Comparison of ENCODE assay signal across 18 cellular contexts in the genomic region with DNA sequence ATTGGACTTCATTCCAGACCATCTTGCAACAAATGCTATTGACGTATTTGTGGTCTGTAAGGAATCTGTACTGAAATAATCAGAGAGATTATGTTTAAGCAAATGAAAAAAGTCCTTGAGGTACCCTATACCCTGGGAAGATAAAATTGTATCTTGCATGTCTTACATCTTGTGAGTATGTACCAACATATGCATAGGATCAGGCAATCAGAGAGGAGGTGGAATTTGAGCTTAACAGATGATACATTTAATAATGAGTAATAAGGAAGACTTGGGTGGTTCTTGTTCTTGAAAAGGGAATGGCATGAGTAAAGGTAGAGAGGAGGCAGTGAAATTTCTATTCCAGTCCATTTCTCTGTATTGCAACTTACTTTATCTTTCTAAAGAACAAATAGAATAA. TPM values are rescaled to one million over a fixed set of nuclear protein-coding genes. Genes with fewer than 3 reads are reported as not detected.
DNase-seq lines count a peak whose midpoint lies in the region; ATAC-seq, FAIRE-seq and TF ChIP-seq lines count a peak whose summit lies in the region.
"Had no signal": no experiment of that assay in that cellular context is flagged by ENCODE, and none has a peak within 500 bp of the region (broad histone marks: within the 10 kb centered on the region; RNA-seq: fewer than 3 reads in every experiment).

No MANE protein-coding gene starts in this region.

- peaks cover 0 to 6% (median 0%) of the 10 kb centered on the region in 5 donors for H3K36me3 Mint-ChIP-seq in naive thymus-derived CD4-positive, alpha-beta T cell

- H3K9me3 Mint-ChIP-seq in naive thymus-derived CD4-positive, alpha-beta T cell = no peaks in the 10 kb centered on the region
- H3K9me3 Mint-ChIP-seq: CD8-positive, alpha-beta memory T cell had no signal

- no peak overlapping the region for H3K4me3 ChIP-seq in RWPE2 (ENCODE audit: severe bottlenecking)
- H3K4me3 ChIP-seq in keratinocyte (ENCODE audit: control insufficient read depth in 2 of 3, extremely low read depth in 1 of 3, insufficient read depth in 2 of 3, low read depth in 1 of 3, low read length in 3 of 3) = no peak overlapping the region
- no peak overlapping the region for H3K4me3 ChIP-seq in naive thymus-derived CD4-positive, alpha-beta T cell (ENCODE audit: low read length)
- H3K4me3 ChIP-seq: A549, BLaER1, HAP-1 had no signal

- peaks cover 5% of the 10 kb centered on the region for H3K9me1 ChIP-seq in keratinocyte (ENCODE audit: control insufficient read depth, extremely low read depth, insufficient read depth, low read length)

- TF ChIP-seq CTCF in RWPE2 (IDR thresholded peaks at IDR 0.05; ENCODE audit: poor library complexity, severe bottlenecking) (no peak), keratinocyte (optimal IDR thresholded peaks at IDR 0.05 in 1 of 3, IDR thresholded peaks at IDR 0.05 in 1 of 3, conservative IDR thresholded peaks at IDR 0.05 in 1 of 3; ENCODE audit: extremely low read depth in 1 of 3, insufficient read depth in 2 of 3, low read length in 3 of 3) (no peak)

- H3K27me3 ChIP-seq in RWPE2 (ENCODE audit: insufficient read depth, poor library complexity, severe bottlenecking) (no peaks in the 10 kb centered on the region), keratinocyte (ENCODE audit: control insufficient read depth, extremely low read depth, insufficient read depth, low read length) (no peaks in the 10 kb centered on the region)
- H3K27me3 ChIP-seq in naive thymus-derived CD4-positive, alpha-beta T cell (ENCODE audit: control insufficient read depth in 2 of 2, insufficient read depth in 2 of 2, low read length in 2 of 2) = no peaks in the 10 kb centered on the region
- H3K27me3 ChIP-seq: BLaER1 had no signal

- peak overlapping the region; percentile 17 for H3K4me2 ChIP-seq in keratinocyte (ENCODE audit: control insufficient read depth, extremely low read depth, insufficient read depth, low read depth, low read length)
- H3K4me2 ChIP-seq: A549, BLaER1 had no signal

- ATAC-seq in RWPE2 (ENCODE audit: low read depth) = peak; percentile 80
- no peak for ATAC-seq in GM19467 (IDR thresholded peaks at IDR 0.05; ENCODE audit: unreplicated experiment)
- no peak for ATAC-seq in HG02884 (IDR thresholded peaks at IDR 0.05; ENCODE audit: unreplicated experiment)
- ATAC-seq in naive thymus-derived CD4-positive, alpha-beta T cell = no peak
- ATAC-seq: A549 had no signal

- DNase-seq in RWPE2 (ENCODE audit: low spot score) = no peak
- DNase-seq in epithelial cell of prostate (ENCODE audit: low read depth, low spot score) = no peak
- no peak for DNase-seq in keratinocyte (ENCODE audit: low read depth, low spot score)
- DNase-seq in naive thymus-derived CD4-positive, alpha-beta T cell = no peak
- no peak for DNase-seq in OCI-M1 (lab: John Stamatoyannopoulos, UW)
- DNase-seq: CD8-positive, alpha-beta memory T cell; DMS79; NCI-H1105; NCI-H2081; NCI-H446 treated with DMSO at 0.1 percent for 48 hours had no signal

- FAIRE-seq in G401.6 (lab: Jason Lieb, UNC) = peak; percentile 47
- FAIRE-seq in keratinocyte (lab: Jason Lieb, UNC) = no peak
- FAIRE-seq: A549 had no signal

- H3K4me3 Mint-ChIP-seq in naive thymus-derived CD4-positive, alpha-beta T cell = no peak overlapping the region
- H3K4me3 Mint-ChIP-seq: CD8-positive, alpha-beta memory T cell had no signal

- CTCF ChIA-PET in naive thymus-derived CD4-positive, alpha-beta T cell (lab: Charles Lee) = no interaction called here

- POLR2A ChIA-PET in naive thymus-derived CD4-positive, alpha-beta T cell (lab: Charles Lee) = no interaction called here

- H3K4me1 ChIP-seq in RWPE2 (ENCODE audit: insufficient read depth, poor library complexity, severe bottlenecking) = peaks cover 42% of the 10 kb centered on the region
- peaks cover 44% of the 10 kb centered on the region for H3K4me1 ChIP-seq in keratinocyte (ENCODE audit: control insufficient read depth, extremely low read depth, insufficient read depth, low read length)
- H3K4me1 ChIP-seq in naive thymus-derived CD4-positive, alpha-beta T cell (ENCODE audit: control insufficient read depth in 2 of 2, insufficient read depth in 2 of 2, low read length in 2 of 2) = peaks cover 0 to 5% of the 10 kb centered on the region in 2 donors

- no peak overlapping the region for H2AFZ ChIP-seq in keratinocyte (ENCODE audit: control insufficient read depth, low read length)

- peaks cover 3% of the 10 kb centered on the region; the same call in 1 of the 2 replicates for H3K36me3 ChIP-seq in RWPE2 (ENCODE audit: low read depth)
- peaks cover 0 to 10% of the 10 kb centered on the region in 2 experiments for H3K36me3 ChIP-seq in keratinocyte (ENCODE audit: control insufficient read depth in 2 of 2, extremely low read depth in 1 of 2, insufficient read depth in 2 of 2, low read length in 2 of 2)
- peaks cover 0 to 3% (median 0%) of the 10 kb centered on the region in 3 experiments for H3K36me3 ChIP-seq in naive thymus-derived CD4-positive, alpha-beta T cell (ENCODE audit: control insufficient read depth in 2 of 3, insufficient read depth in 3 of 3, low read length in 3 of 3)
- H3K36me3 ChIP-seq: BLaER1, HAP-1 had no signal

- peaks cover 19 to 81% (median 62%) of the 10 kb centered on the region in 7 donors for H3K4me1 Mint-ChIP-seq in naive thymus-derived CD4-positive, alpha-beta T cell

- H3K27ac Mint-ChIP-seq in naive thymus-derived CD4-positive, alpha-beta T cell = no peak overlapping the region

- no peaks in the 10 kb centered on the region for H4K20me1 ChIP-seq in keratinocyte (ENCODE audit: control insufficient read depth, extremely low read depth, insufficient read depth, low read length)

- H3K9me3 ChIP-seq in RWPE2 (ENCODE audit: severe bottlenecking) (no peaks in the 10 kb centered on the region), keratinocyte (ENCODE audit: control insufficient read depth, low read depth, low read length) (no peaks in the 10 kb centered on the region)
- no peaks in the 10 kb centered on the region for H3K9me3 ChIP-seq in naive thymus-derived CD4-positive, alpha-beta T cell (ENCODE audit: control insufficient read depth in 2 of 3, low read length in 3 of 3)
- H3K9me3 ChIP-seq: A549, BLaER1, HAP-1 had no signal

- intact Hi-C loops in naive thymus-derived CD4-positive, alpha-beta T cell (cut with micrococcal nuclease) = no loop called here

- H3K9ac ChIP-seq in keratinocyte (ENCODE audit: control insufficient read depth, extremely low read depth, insufficient read depth, low read length) = no peak overlapping the region
- H3K9ac ChIP-seq: BLaER1 had no signal

- H3K27me3 Mint-ChIP-seq in naive thymus-derived CD4-positive, alpha-beta T cell = no peaks in the 10 kb centered on the region
- H3K27me3 Mint-ChIP-seq: CD8-positive, alpha-beta memory T cell had no signal

- peaks cover 95% of the 10 kb centered on the region for H3K79me2 ChIP-seq in keratinocyte (ENCODE audit: control insufficient read depth, insufficient read depth, low read length)

- dilution Hi-C loops in keratinocyte (cut with MboI; ENCODE audit: extremely low pct_ligation_motif_present, low sequenced_read_pairs) = no loop called here

- peak overlapping the region; percentile 34 for H3K27ac ChIP-seq in RWPE2 (ENCODE audit: poor library complexity, severe bottlenecking)
- peak overlapping the region; percentile 75 for H3K27ac ChIP-seq in epithelial cell of prostate
- peak overlapping the region; percentile 67 for H3K27ac ChIP-seq in keratinocyte (ENCODE audit: control insufficient read depth, insufficient read depth, low read length)
- no peak overlapping the region for H3K27ac ChIP-seq in naive thymus-derived CD4-positive, alpha-beta T cell (ENCODE audit: low read depth, low read length)
- H3K27ac ChIP-seq: A549, BLaER1 had no signal

RNA-seq across cellular contexts. Expression of a gene that starts 10.6 kb away (rescaled TPM):
- 15.7 to 26.2 TPM (median 16.9 TPM) in 3 replicates for polyA plus RNA-seq in keratinocyte
- 2.3 TPM for polyA plus RNA-seq in keratinocyte (2011; ENCODE audit: low read depth)
- 9.1 and 16.3 TPM in 2 replicates for polyA plus RNA-seq in keratinocyte (2011; cell fraction: cytosol; rRNA removed)
- polyA plus RNA-seq in keratinocyte (2011; cell fraction: nucleus; rRNA removed) = 34.2 and 40.5 TPM in 2 replicates
- polyA plus RNA-seq in keratinocyte (2012; ENCODE audit: low replicate concordance) = 14.5 and 15.9 TPM in 2 replicates
- polyA minus RNA-seq in keratinocyte = 9.6 to 19.5 TPM (median 14.5 TPM) in 3 replicates
- 8.6 TPM for polyA minus RNA-seq in keratinocyte (2011; cell fraction: cytosol; rRNA and poly(A)+ RNA removed)
- polyA minus RNA-seq in keratinocyte (2011; cell fraction: nucleus; rRNA and poly(A)+ RNA removed) = 21.1 and 33.3 TPM in 2 replicates
- total RNA-seq in naive thymus-derived CD4-positive, alpha-beta T cell = 10 to 100 TPM in 3 of 5 experiments, 1 to 10 TPM in 2; 8.5 to 24.0 (median 13.5) TPM
- 1 to 10 TPM; 2.8 to 3.4 TPM for polyA plus RNA-seq in naive thymus-derived CD4-positive, alpha-beta T cell

RNA-seq across cellular contexts. Expression of a gene that starts 17.6 kb away (rescaled TPM):
- not detected in 3 replicates for polyA plus RNA-seq in keratinocyte
- polyA plus RNA-seq in keratinocyte (2011; ENCODE audit: low read depth) = not detected
- polyA plus RNA-seq in keratinocyte (2011; cell fraction: cytosol; rRNA removed) = not detected in 2 replicates
- not detected in 2 replicates for polyA plus RNA-seq in keratinocyte (2011; cell fraction: nucleus; rRNA removed)
- polyA plus RNA-seq in keratinocyte (2012; ENCODE audit: low replicate concordance) = not detected in 2 replicates
- not detected in 3 replicates for polyA minus RNA-seq in keratinocyte
- not detected for polyA minus RNA-seq in keratinocyte (2011; cell fraction: cytosol; rRNA and poly(A)+ RNA removed)
- polyA minus RNA-seq in keratinocyte (2011; cell fraction: nucleus; rRNA and poly(A)+ RNA removed) = not detected in 2 replicates
- total RNA-seq in naive thymus-derived CD4-positive, alpha-beta T cell = not detected
- polyA plus RNA-seq in naive thymus-derived CD4-positive, alpha-beta T cell = under 1 TPM in 1 of 2 donors, not detected in 1; 0.36 TPM
- total RNA-seq: CD8-positive, alpha-beta memory T cell; LHCN-M2; RPMI7951 had no signal
- polyA plus RNA-seq: A549; CD8-positive, alpha-beta memory T cell had no signal
